ENCODE assay signal across 25 cellular contexts in the genomic region with DNA sequence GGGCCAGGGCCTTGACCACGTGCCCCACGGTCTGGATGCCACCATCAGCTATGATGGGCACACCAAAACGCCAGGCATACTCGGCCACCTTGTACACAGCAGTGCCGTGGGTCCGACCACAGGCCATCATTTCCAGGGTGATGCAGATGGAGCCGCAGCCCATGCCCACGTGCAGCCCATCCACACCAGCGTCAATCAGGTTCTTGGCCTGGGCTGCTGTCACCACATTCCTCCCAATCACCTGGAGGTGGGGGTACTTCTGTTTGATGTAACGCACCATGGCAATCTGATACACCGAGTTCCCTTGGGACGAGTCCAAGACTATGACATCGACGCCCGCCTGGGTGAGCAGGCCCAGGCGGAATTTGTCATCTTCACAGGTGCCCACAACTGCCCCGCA.
DNase-seq lines count a peak whose midpoint lies in the region; ATAC-seq and TF ChIP-seq lines count a peak whose summit lies in the region.
"Had no signal": no experiment of that assay in that cellular context is flagged by ENCODE, and none has a peak within 500 bp of the region (broad histone marks: within the 10 kb centered on the region; RNA-seq: fewer than 3 reads in every experiment).

No MANE protein-coding gene starts in this region.

- intact Hi-C loops in left colon (cut with DNase I, micrococcal nuclease): no loop called here

- no peaks in the 10 kb centered on the region for H3K36me3 Mint-ChIP-seq in osteocyte (ENCODE audit: unreplicated experiment)
- H3K36me3 Mint-ChIP-seq: CD14-positive monocyte; CD4-positive, alpha-beta memory T cell; CD4-positive, CD25-positive, alpha-beta regulatory T cell; CD8-positive, alpha-beta memory T cell; CD8-positive, alpha-beta T cell had no signal

- peak; percentile 80 for DNase-seq in osteocyte (ENCODE audit: extremely low spot score, unreplicated experiment)
- DNase-seq in left colon: no peak
- DNase-seq: 8988T; ACHN; AML-193; BE2C; C1 segment of cervical spinal cord; Caco-2; Calu3; CD4-positive, alpha-beta memory T cell; CD4-positive, alpha-beta T cell; CD4-positive, CD25-positive, alpha-beta regulatory T cell; CD8-positive, alpha-beta memory T cell; CD8-positive, alpha-beta T cell; COR-L47; DMS 273 treated with DMSO at 0.1 percent for 48 hours; DMS153; DMS53; DMS79; DMS79 treated with DMSO at 0.1 percent for 48 hours; DND-41; EL had no signal

- TF ChIP-seq CTCF in osteocyte (IDR thresholded peaks at IDR 0.05): no peak

- H3K9me3 Mint-ChIP-seq in osteocyte (ENCODE audit: unreplicated experiment): no peaks in the 10 kb centered on the region
- H3K9me3 Mint-ChIP-seq: CD4-positive, alpha-beta T cell; CD8-positive, alpha-beta memory T cell; CD8-positive, alpha-beta T cell had no signal

- H3K4me1 Mint-ChIP-seq in osteocyte (ENCODE audit: unreplicated experiment): no peaks in the 10 kb centered on the region
- H3K4me1 Mint-ChIP-seq: B cell; CD14-positive monocyte; CD4-positive, alpha-beta memory T cell; CD8-positive, alpha-beta memory T cell had no signal

- H3K4me3 Mint-ChIP-seq in osteocyte (ENCODE audit: unreplicated experiment): no peak overlapping the region
- H3K4me3 Mint-ChIP-seq: B cell; CD14-positive monocyte; CD4-positive, alpha-beta memory T cell; CD4-positive, alpha-beta T cell; CD4-positive, CD25-positive, alpha-beta regulatory T cell; CD8-positive, alpha-beta memory T cell; CD8-positive, alpha-beta T cell had no signal

- H3K27me3 Mint-ChIP-seq in osteocyte (ENCODE audit: unreplicated experiment): peaks cover 8% of the 10 kb centered on the region
- H3K27me3 Mint-ChIP-seq: B cell; CD4-positive, alpha-beta memory T cell; CD4-positive, alpha-beta T cell; CD4-positive, CD25-positive, alpha-beta regulatory T cell had no signal

- H3K27ac Mint-ChIP-seq in osteocyte (ENCODE audit: unreplicated experiment): no peak overlapping the region
- H3K27ac Mint-ChIP-seq: B cell; CD4-positive, alpha-beta memory T cell; CD4-positive, alpha-beta T cell; CD4-positive, CD25-positive, alpha-beta regulatory T cell; CD8-positive, alpha-beta memory T cell; CD8-positive, alpha-beta T cell had no signal

- no peak for ATAC-seq in left colon
- ATAC-seq: A549; CD8-positive, alpha-beta T cell had no signal
